27 cellular contexts compared by ENCODE assay signal in the genomic region with DNA sequence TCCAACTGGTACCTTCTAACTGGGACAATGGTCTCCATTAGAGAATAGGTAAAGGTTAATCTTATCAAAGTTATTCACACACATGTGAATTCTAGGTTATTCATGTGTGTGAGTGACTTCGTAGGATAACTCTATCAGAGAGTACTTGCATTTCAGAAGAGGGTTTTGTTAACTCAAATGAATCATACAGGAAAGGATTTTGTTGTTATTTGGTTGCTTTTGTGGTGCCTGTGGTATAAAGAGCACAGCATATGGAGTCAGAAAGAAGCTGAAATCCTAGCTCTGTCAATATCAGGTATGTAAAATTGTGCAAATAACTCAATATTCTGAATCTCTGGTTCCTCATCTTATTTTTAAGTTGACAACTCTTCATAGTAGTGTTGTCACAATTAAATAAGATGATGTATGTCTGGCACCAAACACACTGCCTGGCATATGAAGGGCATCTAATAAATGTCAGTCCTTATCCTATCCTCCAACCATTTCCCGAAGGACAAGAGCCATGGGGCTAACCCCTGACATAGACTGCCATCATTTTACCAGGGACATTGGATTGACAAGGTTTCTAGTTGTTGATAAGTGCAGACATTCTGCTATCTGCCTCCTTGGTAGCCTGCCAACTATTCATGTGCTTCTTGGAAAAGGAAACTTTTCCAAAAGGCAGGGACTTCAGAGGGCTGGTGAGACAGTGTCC.
"Had no signal": no experiment of that assay in that cellular context is flagged by ENCODE, and none has a peak within 500 bp of the region (broad histone marks: within the 10 kb centered on the region; RNA-seq: fewer than 3 reads in every experiment).

No MANE protein-coding gene starts in this region.

- H3K4me1 ChIP-seq: colonic mucosa, esophagus muscularis mucosa, gastroesophageal sphincter, parathyroid adenoma, right lobe of liver, thyroid gland, vagina had no signal

- DNase-seq: colonic mucosa; effector memory CD4-positive, alpha-beta T cell; foreskin keratinocyte; heart left ventricle; hippocampal formation; islet precursor cell; kidney glomerular epithelial cell; mucosa of descending colon; naive B cell; right lobe of liver; stimulated activated CD4-positive, alpha-beta T cell treated with anti-CD3 and anti-CD28 coated beads, Interleukin-12 subunit alpha, Interleukin-12 subunit beta, amount 100 ng/mL, for 4 hours; stimulated activated CD4-positive, alpha-beta T cell treated with anti-CD3 and anti-CD28 coated beads, Interleukin-1b, Interleukin-23, amount 100 ng/mL, for 48 hours; stimulated activated CD4-positive, alpha-beta T cell treated with anti-CD3 and anti-CD28 coated beads, Interleukin-4, amount 100 ng/mL, for 1 hour; stimulated activated CD8-positive, alpha-beta memory T cell treated with anti-CD3 and anti-CD28 coated beads, Interleukin-4, amount 100 ng/mL, for 48 hours; stimulated activated naive CD4-positive, alpha-beta T cell; stimulated activated naive CD8-positive, alpha-beta T cell treated with anti-CD3 and anti-CD28 coated beads, Interleukin-15, amount 100 ng/mL, for 72 hours; thyroid gland; trophoblast cell had no signal

- H3K9ac ChIP-seq: parathyroid adenoma had no signal

- H3K4me2 ChIP-seq: smooth muscle cell had no signal

- H3K36me3 ChIP-seq: colonic mucosa, esophagus muscularis mucosa, gastroesophageal sphincter, heart left ventricle, neutrophil, right lobe of liver, suprapubic skin, thyroid gland, vagina had no signal

- H3K79me2 ChIP-seq: parathyroid adenoma had no signal

- H2AFZ ChIP-seq: parathyroid adenoma had no signal

- ATAC-seq: foreskin keratinocyte; gastroesophageal sphincter; mucosa of descending colon; right lobe of liver; stimulated activated naive CD8-positive, alpha-beta T cell treated with anti-CD3 and anti-CD28 coated beads, Interleukin-15, amount 100 ng/mL, for 72 hours had no signal

- H3K27ac ChIP-seq: colonic mucosa, esophagus muscularis mucosa, foreskin keratinocyte, gastroesophageal sphincter, heart left ventricle, neutrophil, parathyroid adenoma, right lobe of liver, suprapubic skin, thyroid gland, vagina had no signal

- FAIRE-seq: endothelial cell of umbilical vein had no signal

- H3K27me3 ChIP-seq: colonic mucosa, esophagus muscularis mucosa, foreskin keratinocyte, gastroesophageal sphincter, heart left ventricle, neutrophil, right lobe of liver, suprapubic skin, thyroid gland, vagina had no signal

- H3K4me3 ChIP-seq: colonic mucosa, esophagus muscularis mucosa, gastroesophageal sphincter, heart left ventricle, lung, mucosa of descending colon, right lobe of liver, smooth muscle cell, suprapubic skin, thyroid gland, vagina had no signal

- H3K9me3 ChIP-seq: colonic mucosa, esophagus muscularis mucosa, gastroesophageal sphincter, heart left ventricle, mucosa of descending colon, neutrophil, right lobe of liver, suprapubic skin, thyroid gland, vagina had no signal
